In the genomic region with DNA sequence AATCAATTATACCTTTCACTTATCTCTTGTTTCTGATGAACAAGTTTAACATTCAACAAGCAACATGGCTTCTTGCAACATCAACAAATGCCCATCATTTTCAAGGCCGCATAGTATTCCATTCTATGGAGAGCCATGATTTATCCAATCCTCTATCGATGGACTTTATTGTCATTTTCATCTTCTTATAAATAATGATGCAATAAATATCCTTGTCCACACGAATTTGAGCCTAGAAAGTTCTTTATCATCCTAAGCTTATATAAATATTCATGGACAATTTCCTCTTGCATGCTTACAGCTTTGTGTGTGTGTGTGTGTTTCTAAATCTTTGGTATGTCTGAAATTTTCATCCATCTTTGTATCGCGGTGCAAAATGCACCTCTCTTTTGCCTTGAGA, we compare ENCODE assay signal across 15 cellular contexts. TPM values are rescaled to one million over a fixed set of nuclear protein-coding genes. Genes with fewer than 3 reads are reported as not detected.
DNase-seq lines count a peak whose midpoint lies in the region; ATAC-seq and TF ChIP-seq lines count a peak whose summit lies in the region.
"Had no signal": no experiment of that assay in that cellular context is flagged by ENCODE, and none has a peak within 500 bp of the region (broad histone marks: within the 10 kb centered on the region; RNA-seq: fewer than 3 reads in every experiment).

No MANE protein-coding gene starts in this region.

- H3K4me1 ChIP-seq in CD4-positive, alpha-beta memory T cell (ENCODE audit: insufficient read depth, low read length), result peaks cover 97% of the 10 kb centered on the region
- H3K4me1 ChIP-seq in OCI-LY3 (ENCODE audit: low read length), result peaks cover 70% of the 10 kb centered on the region

- intact Hi-C loops in CD4-positive, alpha-beta memory T cell (cut with micrococcal nuclease), result loop anchor here (5.0 kb wide), 1 partner anchor 129 kb away; no protein-coding TSS in a partner anchor
- intact Hi-C loops in natural killer cell (cut with micrococcal nuclease), result no loop called here

- peaks cover 3% of the 10 kb centered on the region for H3K36me3 Mint-ChIP-seq in T-helper 2 cell treated with Interferon-gamma antibody and Interleukin-4, amounts not matched to agents 5 μg/mL and 100 μg/mL, for 36 hours (ENCODE audit: low read depth)
- H3K36me3 Mint-ChIP-seq in CD4-positive, alpha-beta memory T cell, result no peaks in the 10 kb centered on the region
- no peaks in the 10 kb centered on the region for H3K36me3 Mint-ChIP-seq in natural killer cell

- no peak overlapping the region; the same call in 1 of the 2 replicates for H3K9ac ChIP-seq in OCI-LY3 (ENCODE audit: low read length)

- no peak for ATAC-seq in natural killer cell

- no peak for TF ChIP-seq CTCF in OCI-LY3 (IDR thresholded peaks at IDR 0.05; ENCODE audit: low read depth, low read length)
- no peak for TF ChIP-seq CTCF in natural killer cell (IDR thresholded peaks at IDR 0.05)

- peaks cover 79% of the 10 kb centered on the region for H3K4me1 Mint-ChIP-seq in T-helper 2 cell treated with Interferon-gamma antibody and Interleukin-4, amounts not matched to agents 5 μg/mL and 100 μg/mL, for 36 hours (ENCODE audit: low read depth)
- peaks cover 43 to 92% (median 65%) of the 10 kb centered on the region in 4 donors for H3K4me1 Mint-ChIP-seq in CD4-positive, alpha-beta memory T cell
- H3K4me1 Mint-ChIP-seq in natural killer cell, result peaks cover 45 to 81% of the 10 kb centered on the region in 2 donors

- no peak overlapping the region for H3K4me3 ChIP-seq in CD4-positive, alpha-beta memory T cell (ENCODE audit: low read length in 2 of 2)
- no peak overlapping the region for H3K4me3 ChIP-seq in OCI-LY3 (ENCODE audit: low read length)

- H2AFZ ChIP-seq in OCI-LY3 (ENCODE audit: low read depth, low read length), result no peak overlapping the region

- H3K9me3 ChIP-seq in CD4-positive, alpha-beta memory T cell (ENCODE audit: control insufficient read depth in 1 of 2, low read length in 2 of 2), result no peaks in the 10 kb centered on the region
- H3K9me3 ChIP-seq in OCI-LY3 (ENCODE audit: insufficient read depth, low read length), result no peaks in the 10 kb centered on the region

- peak overlapping the region; percentile 0 for H3K4me3 Mint-ChIP-seq in T-helper 2 cell treated with Interferon-gamma antibody and Interleukin-4, amounts not matched to agents 5 μg/mL and 100 μg/mL, for 36 hours
- H3K4me3 Mint-ChIP-seq in CD4-positive, alpha-beta memory T cell, result peak overlapping the region in 2 of 8 donors; percentile 16 to 49
- peak overlapping the region; percentile 13 for H3K4me3 Mint-ChIP-seq in natural killer cell

- CTCF ChIA-PET in CD4-positive, alpha-beta memory T cell (lab: Charles Lee; ENCODE audit: partially characterized antibody), result interaction anchor here (1.6 to 1.8 kb wide), 4 partner anchors 11 to 137 kb away, joined by 3 to 6 read pairs (median 6); no protein-coding TSS in a partner anchor

- no peaks in the 10 kb centered on the region for H3K27me3 ChIP-seq in CD4-positive, alpha-beta memory T cell (ENCODE audit: insufficient read depth, low read length)
- H3K27me3 ChIP-seq in OCI-LY3 (ENCODE audit: low read depth, low read length), result no peaks in the 10 kb centered on the region

- H3K27ac Mint-ChIP-seq in T-helper 2 cell treated with Interferon-gamma antibody and Interleukin-4, amounts not matched to agents 5 μg/mL and 100 μg/mL, for 36 hours, result peak overlapping the region; percentile 4
- peak overlapping the region in 5 of 7 donors; percentile 24 to 83 (median 69) for H3K27ac Mint-ChIP-seq in CD4-positive, alpha-beta memory T cell
- H3K27ac Mint-ChIP-seq in natural killer cell, result no peak overlapping the region

- DNase-seq in T-helper 2 cell treated with Interferon-gamma antibody and Interleukin-4, amounts not matched to agents 5 μg/mL and 100 μg/mL, for 36 hours (ENCODE audit: low spot score), result no peak
- DNase-seq in T-helper 2 cell, result no peak
- DNase-seq in CD4-positive, alpha-beta memory T cell, result no peak
- no peak for DNase-seq in natural killer cell
- DNase-seq in Ammon's horn (ENCODE audit: low spot score), result no peak
- no peak for DNase-seq in stimulated activated naive CD4-positive, alpha-beta T cell (lab: John Stamatoyannopoulos, UW)
- DNase-seq in NCI-H2081 (lab: John Stamatoyannopoulos, UW), result no peak
- DNase-seq: 8988T, DMS79, HCEC 1CT, NCI-H1105 treated with DMSO at 0.1 percent for 48 hours, NCI-H2171, SIG-M5 had no signal

- peaks cover 96% of the 10 kb centered on the region for H4K20me1 ChIP-seq in OCI-LY3 (ENCODE audit: insufficient read depth, low read length)

- H3K36me3 ChIP-seq in CD4-positive, alpha-beta memory T cell (ENCODE audit: insufficient read depth, low read length), result no peaks in the 10 kb centered on the region
- peaks cover 45% of the 10 kb centered on the region for H3K36me3 ChIP-seq in OCI-LY3 (replicated peaks; ENCODE audit: low read depth, low read length)

- H3K79me2 ChIP-seq in OCI-LY3 (ENCODE audit: low read length), result peaks cover 100% of the 10 kb centered on the region

- H3K9me3 Mint-ChIP-seq in T-helper 2 cell treated with Interferon-gamma antibody and Interleukin-4, amounts not matched to agents 5 μg/mL and 100 μg/mL, for 36 hours, result no peaks in the 10 kb centered on the region
- peaks cover 0 to 1% (median 0%) of the 10 kb centered on the region in 8 donors for H3K9me3 Mint-ChIP-seq in CD4-positive, alpha-beta memory T cell
- no peaks in the 10 kb centered on the region for H3K9me3 Mint-ChIP-seq in natural killer cell

- H3K27me3 Mint-ChIP-seq in T-helper 2 cell treated with Interferon-gamma antibody and Interleukin-4, amounts not matched to agents 5 μg/mL and 100 μg/mL, for 36 hours (ENCODE audit: low read depth), result peaks cover 14% of the 10 kb centered on the region
- peaks cover 0 to 3% of the 10 kb centered on the region in 2 donors for H3K27me3 Mint-ChIP-seq in CD4-positive, alpha-beta memory T cell
- peaks cover 65 to 80% of the 10 kb centered on the region in 2 donors for H3K27me3 Mint-ChIP-seq in natural killer cell (ENCODE audit: low read depth in 2 of 2)

- H3K27ac ChIP-seq in CD4-positive, alpha-beta memory T cell (ENCODE audit: low read depth, low read length), result no peak overlapping the region
- H3K27ac ChIP-seq in OCI-LY3 (ENCODE audit: low read length), result peak overlapping the region; percentile 94

- POLR2A ChIA-PET in CD4-positive, alpha-beta memory T cell (lab: Charles Lee; ENCODE audit: partially characterized antibody), result interaction anchor here (1.3 to 5.2 kb wide), 4 partner anchors 9 to 77 kb away, joined by 3 to 41 read pairs (median 13); no protein-coding TSS in a partner anchor

- peak overlapping the region; percentile 97 for H3K4me2 ChIP-seq in OCI-LY3 (ENCODE audit: low read length)

RNA-seq across cellular contexts. Expression of a gene that starts 29.1 kb away (rescaled TPM):
- total RNA-seq in CD4-positive, alpha-beta memory T cell, result under 1 TPM; 0.33 to 0.64 TPM
- polyA plus RNA-seq in CD4-positive, alpha-beta memory T cell, result 1 to 10 TPM in 1 of 2 donors, under 1 TPM in 1; 0.22 to 1.1 TPM
- 1 to 10 TPM in 2 of 3 donors, under 1 TPM in 1; 0.93 to 1.8 (median 1.2) TPM for total RNA-seq in natural killer cell
- total RNA-seq: G401 had no signal

Comparison
In these comparisons a context has a peak if more than half of its experiments do, and no peak if none do; other contexts are left out.
1. H3K27ac Mint-ChIP-seq: peak in T-helper 2 cell treated with Interferon-gamma antibody and Interleukin-4, amounts not matched to agents 5 μg/mL and 100 μg/mL, for 36 hours (single experiment) and CD4-positive, alpha-beta memory T cell (5 of 7); none in natural killer cell (0 of 2).